Comparison of ENCODE assay signal across 8 cellular contexts in genomic region chr15:52295421-52295991, GRCh38. TPM values are rescaled to one million over a fixed set of nuclear protein-coding genes. Genes with fewer than 3 reads are reported as not detected.
A peak's percentile ranks its signal among the peaks of the same experiment; 100 is the strongest.
DNase-seq lines count a peak whose midpoint lies in the region; ATAC-seq, FAIRE-seq and TF ChIP-seq lines count a peak whose summit lies in the region.

Gene MYO5C (minus strand): TSS chr15:52295804. CDS start chr15:52295636, 168 bp downstream.

- H3K27me3 ChIP-seq in MM.1S (replicated peaks; ENCODE audit: insufficient read depth, low read length), result no peaks in the 10 kb centered on the region

- ATAC-seq in GM21528 (IDR thresholded peaks at IDR 0.05; ENCODE audit: low FRiP score, unreplicated experiment), result no peak
- no peak for ATAC-seq in GM21447 (IDR thresholded peaks at IDR 0.05; ENCODE audit: unreplicated experiment)

- peaks cover 12% of the 10 kb centered on the region for H3K79me2 ChIP-seq in MM.1S (ENCODE audit: low read length)

- peaks cover 3% of the 10 kb centered on the region for H3K4me1 Mint-ChIP-seq in nephron progenitor cell

- no peak for FAIRE-seq in frontal cortex (lab: Jason Lieb, UNC)

- H3K27ac Mint-ChIP-seq in nephron progenitor cell, result no peak within 1 kb of the TSS

- peak within 1 kb of the TSS; percentile 94 for H3K4me2 ChIP-seq in MM.1S (ENCODE audit: low read depth, low read length)

- H3K27ac ChIP-seq in MM.1S (ENCODE audit: low read length) (peak within 1 kb of the TSS; percentile 96), VCaP (peak within 1 kb of the TSS; percentile 76)

- no peaks in the 10 kb centered on the region for H4K20me1 ChIP-seq in MM.1S (ENCODE audit: insufficient read depth, low read length)

- peaks cover 28% of the 10 kb centered on the region for H3K4me1 ChIP-seq in MM.1S (ENCODE audit: low read length)

- peaks cover 40% of the 10 kb centered on the region for H3F3A ChIP-seq in MM.1S (ENCODE audit: insufficient read depth, low read length)

- H3K9me3 Mint-ChIP-seq in nephron progenitor cell, result peaks cover 5% of the 10 kb centered on the region

- H3K36me3 Mint-ChIP-seq in nephron progenitor cell (ENCODE audit: low read depth), result no peaks in the 10 kb centered on the region

- no peaks in the 10 kb centered on the region for H3K9me2 ChIP-seq in MM.1S (replicated peaks; ENCODE audit: insufficient read depth, low read length)

- peak within 1 kb of the TSS; percentile 91 for H3K9ac ChIP-seq in MM.1S (ENCODE audit: low read length)

- no peak for TF ChIP-seq CTCF in MM.1S (IDR thresholded peaks at IDR 0.05; ENCODE audit: low read length)
- no peak for TF ChIP-seq CTCF in VCaP (conservative IDR thresholded peaks at IDR 0.05)
- no peak for TF ChIP-seq CTCF in nephron progenitor cell (IDR thresholded peaks at IDR 0.05)

- no peaks in the 10 kb centered on the region for H3K36me3 ChIP-seq in MM.1S (replicated peaks; ENCODE audit: insufficient read depth, low read length)

- peak within 1 kb of the TSS; percentile 75 for H3K4me3 Mint-ChIP-seq in nephron progenitor cell

- no peaks in the 10 kb centered on the region for H3K9me3 ChIP-seq in MM.1S (replicated peaks; ENCODE audit: insufficient read depth, low read length)

- H2AFZ ChIP-seq in MM.1S (ENCODE audit: low read length), result peak within 1 kb of the TSS; percentile 81

- H3K27me3 Mint-ChIP-seq in nephron progenitor cell (ENCODE audit: low read depth, poor library complexity), result peaks cover 57% of the 10 kb centered on the region

- H3K4me3 ChIP-seq in MM.1S (ENCODE audit: low read length), result peak within 1 kb of the TSS; percentile 70

- DNase-seq in Daoy (ENCODE audit: low read depth), result peak; percentile 95
- DNase-seq in MM.1S, result peak; percentile 48
- DNase-seq in frontal cortex (ENCODE audit: low spot score in 2 of 2), result peak; percentile 55 to 69
- peak; percentile 78 for DNase-seq in nephron progenitor cell
- DNase-seq in epidermal melanocyte (ENCODE audit: insufficient read length, low spot score), result no peak

RNA-seq across cellular contexts. Expression of gene MYO5C, which starts in this region (rescaled TPM):
- total RNA-seq in Daoy (2014; rRNA removed; shearing (Covaris generic)), result 8.0 and 16.5 TPM in 2 replicates
- total RNA-seq in frontal cortex, result 1.6 TPM
